ENCODE assay signal across 8 cellular contexts in the genomic region with DNA sequence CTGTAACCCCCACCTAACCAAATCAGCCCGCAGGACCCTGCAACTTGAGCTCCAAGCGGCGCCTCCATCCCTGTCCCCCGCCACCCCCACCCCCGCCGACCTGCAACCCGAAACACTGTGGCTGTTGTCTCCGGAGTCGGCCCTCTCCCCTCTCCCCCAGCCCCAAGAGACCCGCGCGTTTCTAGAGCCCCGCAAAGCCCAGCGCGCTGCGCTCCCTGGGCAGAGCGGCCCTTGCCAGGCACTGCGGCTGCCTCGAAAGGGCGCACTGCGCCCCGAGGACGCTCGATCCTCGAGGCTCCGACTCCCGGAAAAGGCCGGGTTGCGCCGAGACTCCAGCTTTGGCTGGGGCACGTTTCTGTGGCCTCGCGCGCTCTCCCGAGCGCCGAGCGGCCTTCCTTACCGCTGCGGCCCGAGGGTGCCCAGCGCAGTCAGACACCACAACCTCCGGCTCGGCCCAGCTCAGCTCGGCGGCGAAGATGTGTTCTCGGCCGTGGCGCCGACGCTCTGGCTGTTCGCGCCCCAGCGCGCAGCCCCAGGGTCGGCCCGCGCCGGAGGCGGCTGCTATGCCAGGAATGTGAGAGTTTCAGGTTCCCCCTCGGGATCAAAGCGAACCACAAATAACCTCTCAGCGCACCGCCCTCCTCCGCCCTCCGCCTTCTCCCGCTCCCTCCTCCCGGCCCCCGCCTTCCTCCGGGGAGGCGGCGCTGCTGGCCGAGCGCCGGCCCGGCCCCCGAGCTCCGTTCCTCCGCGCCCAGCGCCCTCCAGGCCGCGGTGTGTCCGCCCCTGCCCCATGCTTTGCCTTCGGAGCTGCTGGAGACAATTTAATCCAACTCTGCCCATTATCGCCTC.
DNase-seq lines count a peak whose midpoint lies in the region; ATAC-seq and TF ChIP-seq lines count a peak whose summit lies in the region.

A gene (minus strand): TSS at position 506 of the 849 bp plus-strand sequence. CDS start 3,014 bp downstream, outside the sequence.

- ATAC-seq in GM21619 (IDR thresholded peaks at IDR 0.05; ENCODE audit: unreplicated experiment): no peak

- H3K27me3 ChIP-seq in HUES48 (ENCODE audit: control insufficient read depth, insufficient read depth, low read length): peaks cover 36% of the 10 kb centered on the region

- peaks cover 31% of the 10 kb centered on the region for H3K4me1 ChIP-seq in HUES48 (ENCODE audit: control insufficient read depth, insufficient read depth, low read length)

- DNase-seq in SIG-M5 treated with dmso at 0.1 percent for 504 hours (lab: John Stamatoyannopoulos, UW; ENCODE audit: unreplicated experiment) (peak; percentile 78), SIG-M5 (lab: John Stamatoyannopoulos, UW) (no peak), SHP77 (lab: John Stamatoyannopoulos, UW) (peak; percentile 46 to 62), choroid plexus epithelial cell (ENCODE audit: low read depth) (peak; percentile 98), inferior parietal cortex (ENCODE audit: extremely low spot score) (peak; percentile 61), skeletal muscle cell (ENCODE audit: low read depth) (peak; percentile 84)

- peaks cover 27% of the 10 kb centered on the region for H3K36me3 ChIP-seq in HUES48 (ENCODE audit: control insufficient read depth, insufficient read depth, low read length)

- H3K9ac ChIP-seq in HUES48 (ENCODE audit: low read depth, low read length): peak within 1 kb of the TSS; percentile 99

- peak within 1 kb of the TSS; percentile 100 for H3K27ac ChIP-seq in HUES48 (ENCODE audit: low read depth, low read length)

- H3K9me3 ChIP-seq in HUES48 (ENCODE audit: control insufficient read depth, insufficient read depth, low read length): no peaks in the 10 kb centered on the region

- H3K4me3 ChIP-seq in HUES48 (ENCODE audit: low read depth, low read length): peak within 1 kb of the TSS; percentile 74
- peak within 1 kb of the TSS; percentile 91 for H3K4me3 ChIP-seq in choroid plexus epithelial cell (ENCODE audit: low read depth, low read length)
- H3K4me3 ChIP-seq in skeletal muscle cell (ENCODE audit: low read depth, low read length): peak within 1 kb of the TSS; percentile 94

- no peak for TF ChIP-seq CTCF in choroid plexus epithelial cell (conservative IDR thresholded peaks at IDR 0.05; ENCODE audit: low read depth, low read length)
